In the genomic region with DNA sequence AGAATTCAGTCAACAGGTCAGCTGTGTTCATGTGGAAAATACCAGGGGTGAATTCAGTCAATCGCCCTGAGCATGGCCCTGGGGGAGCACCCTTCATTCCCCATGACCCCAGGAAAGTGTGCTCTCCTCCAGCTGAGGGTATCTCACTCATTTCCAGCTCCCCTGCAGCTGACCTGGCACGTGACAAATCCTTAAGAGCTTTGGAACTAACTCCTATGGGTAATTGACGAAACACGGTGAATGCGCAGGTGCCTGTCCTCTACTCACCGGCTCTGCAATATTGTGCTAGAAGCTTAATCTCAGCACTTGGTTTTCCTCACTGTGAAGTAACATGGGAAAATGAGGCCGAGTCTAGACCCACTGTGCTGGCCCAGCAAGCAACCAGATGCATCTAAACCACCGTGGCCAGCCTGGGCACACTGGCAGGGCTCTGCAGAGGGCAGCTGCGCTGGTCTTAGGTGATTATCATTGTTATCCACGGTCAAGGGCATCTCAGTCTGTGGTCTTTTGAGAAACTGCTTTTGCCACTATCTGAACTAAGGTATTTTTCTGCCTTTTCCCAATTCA, we compare ENCODE assay signal across 34 cellular contexts.
"Had no signal": no experiment of that assay in that cellular context is flagged by ENCODE, and none has a peak within 500 bp of the region (broad histone marks: within the 10 kb centered on the region; RNA-seq: fewer than 3 reads in every experiment).

No MANE protein-coding gene starts in this region.

- H3K9me3 ChIP-seq: ascending aorta had no signal

- H3K27ac Mint-ChIP-seq: activated B cell treated with CpG ODN at 0.5 μM for 24 hours; activated CD4-positive, alpha-beta memory T cell treated with anti-CD3 and anti-CD28 coated beads for 36 hours; activated naive CD4-positive, alpha-beta T cell treated with anti-CD3 and anti-CD28 coated beads, Interleukin-2, amount 50 U/mL, for 24 hours; activated naive CD8-positive, alpha-beta T cell treated with anti-CD3 and anti-CD28 coated beads, Interleukin-2, amount 10 ng/mL, durations not matched to agents 7 days and 5 days; activated T-cell treated with anti-CD3 and anti-CD28 coated beads, Interleukin-2, amount 50 U/mL, for 72 hours; activated T-helper 17 cell treated with anti-CD3 and anti-CD28 coated beads, Interleukin-2, amount 50 U/mL, for 72 hours had no signal

- H3K4me3 ChIP-seq: ascending aorta, cardiac muscle cell, PC-9 had no signal

- H3K4me2 ChIP-seq: KMS-11, PC-9 had no signal

- ATAC-seq: activated T-cell treated with anti-CD3 and anti-CD28 coated beads, Interleukin-2, amount 50 U/mL, for 72 hours; activated T-helper 17 cell treated with anti-CD3 and anti-CD28 coated beads, Interleukin-2, amount 50 U/mL, for 72 hours; Right ventricle myocardium inferior had no signal

- H3K4me3 Mint-ChIP-seq: activated B cell treated with CpG ODN at 0.5 μM for 24 hours; activated CD4-positive, alpha-beta memory T cell treated with anti-CD3 and anti-CD28 coated beads for 36 hours; activated naive CD4-positive, alpha-beta T cell treated with anti-CD3 and anti-CD28 coated beads, Interleukin-2, amount 50 U/mL, for 24 hours; activated naive CD8-positive, alpha-beta T cell treated with anti-CD3 and anti-CD28 coated beads, Interleukin-2, amount 10 ng/mL, durations not matched to agents 7 days and 5 days; activated T-cell treated with anti-CD3 and anti-CD28 coated beads, Interleukin-2, amount 50 U/mL, for 72 hours; activated T-helper 17 cell treated with anti-CD3 and anti-CD28 coated beads, Interleukin-2, amount 50 U/mL, for 72 hours had no signal

- H2AFZ ChIP-seq: PC-9 had no signal

- H3K9me3 Mint-ChIP-seq: activated CD4-positive, alpha-beta memory T cell treated with anti-CD3 and anti-CD28 coated beads for 36 hours; activated naive CD4-positive, alpha-beta T cell treated with anti-CD3 and anti-CD28 coated beads, Interleukin-2, amount 50 U/mL, for 24 hours; activated T-cell treated with anti-CD3 and anti-CD28 coated beads, Interleukin-2, amount 50 U/mL, for 72 hours; activated T-helper 17 cell treated with anti-CD3 and anti-CD28 coated beads, Interleukin-2, amount 50 U/mL, for 72 hours had no signal

- H3K4me1 Mint-ChIP-seq: activated B cell treated with CpG ODN at 0.5 μM for 24 hours; activated naive CD4-positive, alpha-beta T cell treated with anti-CD3 and anti-CD28 coated beads, Interleukin-2, amount 50 U/mL, for 24 hours; activated naive CD8-positive, alpha-beta T cell treated with anti-CD3 and anti-CD28 coated beads, Interleukin-2, amount 10 ng/mL, durations not matched to agents 7 days and 5 days; activated T-helper 17 cell treated with anti-CD3 and anti-CD28 coated beads, Interleukin-2, amount 50 U/mL, for 72 hours had no signal

- H3K36me3 ChIP-seq: ascending aorta, cardiac muscle cell had no signal

- H3K9ac ChIP-seq: KMS-11 had no signal

- H3K36me3 Mint-ChIP-seq: activated CD4-positive, alpha-beta memory T cell treated with anti-CD3 and anti-CD28 coated beads for 36 hours; activated naive CD4-positive, alpha-beta T cell treated with anti-CD3 and anti-CD28 coated beads, Interleukin-2, amount 50 U/mL, for 24 hours; activated naive CD8-positive, alpha-beta T cell treated with anti-CD3 and anti-CD28 coated beads, Interleukin-2, amount 10 ng/mL, durations not matched to agents 7 days and 5 days had no signal

- H3K27ac ChIP-seq: ascending aorta, cardiac muscle cell, KMS-11, PC-9, RWPE1, VCaP had no signal

- DNase-seq: activated B cell treated with CpG ODN at 0.5 μM for 24 hours; activated CD4-positive, alpha-beta memory T cell treated with anti-CD3 and anti-CD28 coated beads for 36 hours; activated CD4-positive, alpha-beta T cell treated with anti-CD3 and anti-CD28 coated beads for 4 hours; activated CD4-positive, alpha-beta T cell treated with anti-CD3 and anti-CD28 coated beads, Interleukin-2, amount 50 U/mL, for 1 hour; activated CD4-positive, CD25-positive, alpha-beta regulatory T cell treated with anti-CD3 and anti-CD28 coated beads, Interleukin-2, amount 50 U/mL, for 72 hours; activated effector memory CD4-positive, alpha-beta T cell treated with anti-CD3 and anti-CD28 coated beads, Interleukin-2, amount 50 U/mL, for 16 hours; activated naive CD4-positive, alpha-beta T cell; activated naive CD8-positive, alpha-beta T cell treated with anti-CD3 and anti-CD28 coated beads, Interleukin-2, amount 10 ng/mL, durations not matched to agents 7 days and 5 days; activated T-cell treated with anti-CD3 and anti-CD28 coated beads, Interleukin-2, amount 50 U/mL, for 1 hour; activated T-cell treated with anti-CD3 and anti-CD28 coated beads, Interleukin-2, amount 50 U/mL, for 72 hours; amygdala; MM.1S; MV-4-11; NCI-H1092; NCI-H1436 treated with DMSO at 0.1 percent for 48 hours; NCI-H1694 treated with DMSO at 0.1 percent for 48 hours; NCI-H2029; NCI-H345; NCI-H510A; NCI-H748 treated with DMSO at 0.1 percent for 48 hours; NK-92 treated with Interleukin-12 subunit alpha and Interleukin-12 subunit beta, amount 100 ng/mL, for 24 hours; PC-9; SW 1271; T-helper 1 cell; T-helper 2 cell; T-helper 9 cell had no signal

- H3K27me3 ChIP-seq: ascending aorta, cardiac muscle cell had no signal
